In genomic region chrY:16000801-16001200, GRCh38 we compare ENCODE assay signal across 23 cellular contexts.
"Had no signal": no experiment of that assay in that cellular context is flagged by ENCODE, and none has a peak within 500 bp of the region (broad histone marks: within the 10 kb centered on the region; RNA-seq: fewer than 3 reads in every experiment).

No MANE protein-coding gene starts in this region.

- H3K27ac ChIP-seq: breast epithelium, RWPE1, SJSA1 had no signal

- H3K4me3 ChIP-seq: breast epithelium, SJSA1 had no signal

- H3K36me3 ChIP-seq: breast epithelium, SJSA1 had no signal

- DNase-seq: activated CD4-positive, alpha-beta T cell treated with anti-CD3 and anti-CD28 coated beads for 4 hours; activated CD8-positive, alpha-beta memory T cell treated with anti-CD3 and anti-CD28 coated beads, Interleukin-2, amount 50 U/mL, for 48 hours; activated CD8-positive, alpha-beta T cell treated with anti-CD3 and anti-CD28 coated beads for 36 hours; activated T-cell treated with anti-CD3 and anti-CD28 coated beads, Interleukin-2, amount 50 U/mL, for 1 hour; aorta; Kasumi-1; KBM-7; NCI-H1048; NCI-H1417; NCI-H1930; NCI-H2171 treated with DMSO at 0.1 percent for 48 hours; NCI-H510A treated with DMSO at 0.1 percent for 48 hours; NCI-H69; NK-92 treated with Interleukin-12 subunit alpha and Interleukin-12 subunit beta, amount 100 ng/mL, for 24 hours; OCI-M1; SHP77; SW 1271 had no signal

- ATAC-seq: activated CD4-positive, CD25-positive, alpha-beta regulatory T cell treated with anti-CD3 and anti-CD28 coated beads, Interleukin-2, amount 50 U/mL, for 24 hours; activated CD8-positive, alpha-beta T cell treated with anti-CD3 and anti-CD28 coated beads for 36 hours; Panc1; SK-N-SH treated with all-trans-retinoic acid at 6 μM for 48 hours had no signal

- H3K4me1 ChIP-seq: breast epithelium, SJSA1 had no signal

- H3K9me3 ChIP-seq: breast epithelium, SJSA1 had no signal

- H3K27me3 ChIP-seq: breast epithelium, SJSA1 had no signal
